ENCODE assay signal across 9 cellular contexts in genomic region chr16:68902376-68903345, GRCh38. TPM values are rescaled to one million over a fixed set of nuclear protein-coding genes. Genes with fewer than 3 reads are reported as not detected.
DNase-seq lines count a peak whose midpoint lies in the region; ATAC-seq and TF ChIP-seq lines count a peak whose summit lies in the region.
"Had no signal": no experiment of that assay in that cellular context is flagged by ENCODE, and none has a peak within 500 bp of the region (broad histone marks: within the 10 kb centered on the region; RNA-seq: fewer than 3 reads in every experiment).

No MANE protein-coding gene starts in this region.

- ATAC-seq in GM18520 (IDR thresholded peaks at IDR 0.05; ENCODE audit: unreplicated experiment): no peak
- no peak for ATAC-seq in HG03196 (IDR thresholded peaks at IDR 0.05; ENCODE audit: unreplicated experiment)

- peak; percentile 82 for DNase-seq in DMS 273 (lab: John Stamatoyannopoulos, UW; ENCODE audit: unreplicated experiment)
- peak; percentile 78 for DNase-seq in NCI-H82 (lab: John Stamatoyannopoulos, UW)
- DNase-seq in cardiac fibroblast (ENCODE audit: low read depth in 2 of 2): peak; percentile 68 to 72
- DNase-seq in left kidney (ENCODE audit: low read depth, low spot score): peak; percentile 87
- DNase-seq in activated T-helper 1 cell treated with anti-CD3 and anti-CD28 coated beads, Interleukin-12 subunit alpha, Interleukin-12 subunit beta, Interleukin-2, Interleukin-4 antibody, amounts not matched to agents 30 ng/mL and 10 ng/mL and 1 ng/mL, durations not matched to agents 14 hours and 24 hours and 36 hours (ENCODE audit: low spot score): no peak
- DNase-seq: left cardiac atrium had no signal

- no peaks in the 10 kb centered on the region for H3K4me1 Mint-ChIP-seq in activated T-helper 1 cell treated with anti-CD3 and anti-CD28 coated beads, Interleukin-12 subunit alpha, Interleukin-12 subunit beta, Interleukin-2, Interleukin-4 antibody, amounts not matched to agents 30 ng/mL and 10 ng/mL and 1 ng/mL, durations not matched to agents 14 hours and 24 hours and 36 hours (ENCODE audit: low read depth)

- H3K4me3 ChIP-seq in HUES48 (ENCODE audit: low read depth, low read length) (no peak overlapping the region), cardiac fibroblast (replicated peaks in 1 of 2; ENCODE audit: low read depth in 2 of 2, low read length in 2 of 2) (no peak overlapping the region)

- no peaks in the 10 kb centered on the region for H3K36me3 ChIP-seq in HUES48 (ENCODE audit: control insufficient read depth, insufficient read depth, low read length)

- no peak overlapping the region; the same call in 1 of the 2 replicates for H3K9ac ChIP-seq in HUES48 (ENCODE audit: low read depth, low read length)

- H3K4me3 Mint-ChIP-seq in activated T-helper 1 cell treated with anti-CD3 and anti-CD28 coated beads, Interleukin-12 subunit alpha, Interleukin-12 subunit beta, Interleukin-2, Interleukin-4 antibody, amounts not matched to agents 30 ng/mL and 10 ng/mL and 1 ng/mL, durations not matched to agents 14 hours and 24 hours and 36 hours: no peak overlapping the region

- peak; percentile 76 for TF ChIP-seq CTCF in cardiac fibroblast (IDR thresholded peaks at IDR 0.05; ENCODE audit: low read depth, low read length)

- no peaks in the 10 kb centered on the region for H3K27me3 Mint-ChIP-seq in activated T-helper 1 cell treated with anti-CD3 and anti-CD28 coated beads, Interleukin-12 subunit alpha, Interleukin-12 subunit beta, Interleukin-2, Interleukin-4 antibody, amounts not matched to agents 30 ng/mL and 10 ng/mL and 1 ng/mL, durations not matched to agents 14 hours and 24 hours and 36 hours (ENCODE audit: insufficient read depth)

- H3K27me3 ChIP-seq in HUES48 (ENCODE audit: control insufficient read depth, insufficient read depth, low read length): no peaks in the 10 kb centered on the region

- peaks cover 17% of the 10 kb centered on the region for H3K4me1 ChIP-seq in HUES48 (ENCODE audit: control insufficient read depth, insufficient read depth, low read length)

- H3K9me3 Mint-ChIP-seq in activated T-helper 1 cell treated with anti-CD3 and anti-CD28 coated beads, Interleukin-12 subunit alpha, Interleukin-12 subunit beta, Interleukin-2, Interleukin-4 antibody, amounts not matched to agents 30 ng/mL and 10 ng/mL and 1 ng/mL, durations not matched to agents 14 hours and 24 hours and 36 hours: no peaks in the 10 kb centered on the region

- peak overlapping the region; percentile 63 for H3K27ac ChIP-seq in HUES48 (ENCODE audit: low read depth, low read length)

- H3K36me3 Mint-ChIP-seq in activated T-helper 1 cell treated with anti-CD3 and anti-CD28 coated beads, Interleukin-12 subunit alpha, Interleukin-12 subunit beta, Interleukin-2, Interleukin-4 antibody, amounts not matched to agents 30 ng/mL and 10 ng/mL and 1 ng/mL, durations not matched to agents 14 hours and 24 hours and 36 hours (ENCODE audit: low read depth): peaks cover 7% of the 10 kb centered on the region

- intact Hi-C loops in activated T-helper 1 cell treated with anti-CD3 and anti-CD28 coated beads, Interleukin-12 subunit alpha, Interleukin-12 subunit beta, Interleukin-2, Interleukin-4 antibody, amounts not matched to agents 30 ng/mL and 10 ng/mL and 1 ng/mL, durations not matched to agents 14 hours and 24 hours and 36 hours (cut with micrococcal nuclease): loop anchor here (1.0 kb wide), 1 partner anchor 222 kb away; no protein-coding TSS in a partner anchor

- no peaks in the 10 kb centered on the region for H3K9me3 ChIP-seq in HUES48 (ENCODE audit: control insufficient read depth, insufficient read depth, low read length)

- no peak overlapping the region for H3K27ac Mint-ChIP-seq in activated T-helper 1 cell treated with anti-CD3 and anti-CD28 coated beads, Interleukin-12 subunit alpha, Interleukin-12 subunit beta, Interleukin-2, Interleukin-4 antibody, amounts not matched to agents 30 ng/mL and 10 ng/mL and 1 ng/mL, durations not matched to agents 14 hours and 24 hours and 36 hours

RNA-seq across cellular contexts. Expression of gene TANGO6, which starts 59.3 kb away (rescaled TPM):
- total RNA-seq in activated T-helper 1 cell treated with anti-CD3 and anti-CD28 coated beads, Interleukin-12 subunit alpha, Interleukin-12 subunit beta, Interleukin-2, Interleukin-4 antibody, amounts not matched to agents 30 ng/mL and 10 ng/mL and 1 ng/mL, durations not matched to agents 14 hours and 24 hours and 36 hours: 34.1 and 35.5 TPM in 2 replicates
